In genomic region chr7:107879400-107880035, GRCh38 we compare ENCODE assay signal across 9 cellular contexts. TPM values are rescaled to one million over a fixed set of nuclear protein-coding genes. Genes with fewer than 3 reads are reported as not detected.
DNase-seq lines count a peak whose midpoint lies in the region; ATAC-seq and TF ChIP-seq lines count a peak whose summit lies in the region.
"Had no signal": no experiment of that assay in that cellular context is flagged by ENCODE, and none has a peak within 500 bp of the region (broad histone marks: within the 10 kb centered on the region; RNA-seq: fewer than 3 reads in every experiment).

No MANE protein-coding gene starts in this region.

- no peak overlapping the region for H3K4me3 ChIP-seq in Panc1 (ENCODE audit: low read depth in 2 of 2, low read length in 2 of 2)
- no peak overlapping the region for H3K4me3 ChIP-seq in brain microvascular endothelial cell (ENCODE audit: low read depth, low read length)
- H3K4me3 ChIP-seq: BLaER1 had no signal

- CTCF ChIA-PET in Panc1 (lab: Charles Lee), result interaction anchor here (0.6 to 2.1 kb wide), 3 partner anchors 98 to 136 kb away, joined by 4 to 15 read pairs (median 4); partner anchors contain the start of gene CBLL1

- intact Hi-C loops in Panc1 (cut with micrococcal nuclease; ENCODE audit: unreplicated experiment), result loop anchor here (5.0 to 10.0 kb wide), 2 partner anchors 417 to 675 kb away; no protein-coding TSS in a partner anchor

- in situ Hi-C loops in KBM-7 (cut with MboI; ENCODE audit: low pct_unique_long_range_greater_than_20kb, low sequenced_read_pairs) (no loop called here), Panc1 (cut with HindIII; ENCODE audit: low pct_unique_long_range_greater_than_20kb, low sequenced_read_pairs) (no loop called here), brain microvascular endothelial cell (cut with HindIII; ENCODE audit: low pct_ligation_motif_present, low sequenced_read_pairs) (no loop called here)

- ATAC-seq in GM21526 (IDR thresholded peaks at IDR 0.05; ENCODE audit: low FRiP score, unreplicated experiment) (peak; percentile 65), Panc1 (peak; percentile 90)
- peak; percentile 66 for ATAC-seq in stimulated activated naive CD8-positive, alpha-beta T cell treated with anti-CD3 and anti-CD28 coated beads, Interleukin-15, Interleukin-2, amounts not matched to agents 100 U/mL and 50 U/mL, for 24 hours

- peaks cover 2% of the 10 kb centered on the region; the same call in 1 of the 2 replicates for H3K27me3 ChIP-seq in Panc1 (ENCODE audit: control insufficient read depth, insufficient read depth, low read length)
- H3K27me3 ChIP-seq in brain microvascular endothelial cell (replicated peaks), result no peaks in the 10 kb centered on the region
- H3K27me3 ChIP-seq: BLaER1 had no signal

- no peaks in the 10 kb centered on the region for H3K36me3 ChIP-seq in Panc1 (ENCODE audit: control insufficient read depth, insufficient read depth, low read length)
- no peaks in the 10 kb centered on the region for H3K36me3 ChIP-seq in brain microvascular endothelial cell (replicated peaks)
- H3K36me3 ChIP-seq: BLaER1 had no signal

- POLR2A ChIA-PET in Panc1 (lab: Charles Lee), result interaction anchor here (0.8 kb wide), 1 partner anchor 11 kb away, joined by 6 read pairs; no protein-coding TSS in a partner anchor

- peaks cover 3% of the 10 kb centered on the region; the same call in 1 of the 2 replicates for H3K4me1 ChIP-seq in Panc1 (ENCODE audit: control insufficient read depth, insufficient read depth, low read length)

- BruUV-seq in Panc1 (replicated peaks; lab: Mats Ljungman, UMichigan), result no TSS peak

- DNase-seq in NCI-H1436 (lab: John Stamatoyannopoulos, UW) (peak; percentile 34), NCI-H1436 treated with DMSO at 0.1 percent for 48 hours (lab: John Stamatoyannopoulos, UW) (no peak), KBM-7 (peak; percentile 68), Panc1 (ENCODE audit: low read depth, low spot score) (peak; percentile 56), brain microvascular endothelial cell (peak; percentile 68), iris pigment epithelial cell (ENCODE audit: low read depth) (peak; percentile 71)
- DNase-seq in stimulated activated naive CD8-positive, alpha-beta T cell treated with anti-CD3 and anti-CD28 coated beads, Interleukin-15, Interleukin-2, amounts not matched to agents 100 U/mL and 50 U/mL, for 24 hours, result no peak

- no peak overlapping the region for H3K27ac ChIP-seq in Panc1 (ENCODE audit: low read length)
- H3K27ac ChIP-seq in brain microvascular endothelial cell, result no peak overlapping the region
- H3K27ac ChIP-seq: BLaER1 had no signal

- H3K9me3 ChIP-seq in Panc1 (ENCODE audit: control insufficient read depth, insufficient read depth, low read depth, low read length), result no peaks in the 10 kb centered on the region
- H3K9me3 ChIP-seq: BLaER1 had no signal

- TF ChIP-seq CTCF in Panc1 (IDR thresholded peaks at IDR 0.05) (peak; percentile 82; the same call in 1 of the 2 replicates), brain microvascular endothelial cell (IDR thresholded peaks at IDR 0.05; ENCODE audit: low read depth, low read length, missing control alignments) (peak; percentile 87)

RNA-seq across cellular contexts. Expression of gene DLD, which starts 11.5 kb away (rescaled TPM):
- 88.8 TPM for total RNA-seq in Panc1 (2021; ENCODE audit: unreplicated experiment)
- polyA plus RNA-seq in Panc1 (2012; ENCODE audit: insufficient read length), result 61.6 TPM

Comparison
In these comparisons a context has a peak if more than half of its experiments do, and no peak if none do; other contexts are left out.
1. DNase-seq: peak in NCI-H1436 (single experiment), KBM-7 (single experiment), Panc1 (single experiment), brain microvascular endothelial cell (single experiment) and iris pigment epithelial cell (single experiment); none in NCI-H1436 treated with DMSO at 0.1 percent for 48 hours (single experiment) and stimulated activated naive CD8-positive, alpha-beta T cell treated with anti-CD3 and anti-CD28 coated beads, Interleukin-15, Interleukin-2, amounts not matched to agents 100 U/mL and 50 U/mL, for 24 hours (single experiment).
2. Peak in every context shown above with its lines, with median percentiles within 50 percentile points of each other: ATAC-seq.